In genomic region chr4:75235359-75235951, GRCh38 we compare ENCODE assay signal across 14 cellular contexts.
DNase-seq lines count a peak whose midpoint lies in the region; ATAC-seq and TF ChIP-seq lines count a peak whose summit lies in the region.
"Had no signal": no experiment of that assay in that cellular context is flagged by ENCODE, and none has a peak within 500 bp of the region (broad histone marks: within the 10 kb centered on the region; RNA-seq: fewer than 3 reads in every experiment).

No MANE protein-coding gene starts in this region.

- H3K9me3 Mint-ChIP-seq in activated naive CD8-positive, alpha-beta T cell treated with anti-CD3 and anti-CD28 coated beads, Interleukin-2, amount 50 U/mL, for 24 hours = peaks cover 6% of the 10 kb centered on the region
- H3K9me3 Mint-ChIP-seq: activated T-helper 17 cell treated with anti-CD3 and anti-CD28 coated beads, Interleukin-2, amount 50 U/mL, for 72 hours had no signal

- H3K27ac Mint-ChIP-seq in activated naive CD8-positive, alpha-beta T cell treated with anti-CD3 and anti-CD28 coated beads, Interleukin-2, amount 50 U/mL, for 24 hours = no peak overlapping the region
- H3K27ac Mint-ChIP-seq: activated T-helper 17 cell treated with anti-CD3 and anti-CD28 coated beads, Interleukin-2, amount 50 U/mL, for 72 hours had no signal

- no peak overlapping the region for H3K4me3 Mint-ChIP-seq in activated naive CD8-positive, alpha-beta T cell treated with anti-CD3 and anti-CD28 coated beads, Interleukin-2, amount 50 U/mL, for 24 hours
- H3K4me3 Mint-ChIP-seq: activated T-helper 17 cell treated with anti-CD3 and anti-CD28 coated beads, Interleukin-2, amount 50 U/mL, for 72 hours had no signal

- H3K27me3 Mint-ChIP-seq in activated naive CD8-positive, alpha-beta T cell treated with anti-CD3 and anti-CD28 coated beads, Interleukin-2, amount 50 U/mL, for 24 hours = peaks cover 1% of the 10 kb centered on the region
- H3K27me3 Mint-ChIP-seq: activated T-helper 17 cell treated with anti-CD3 and anti-CD28 coated beads, Interleukin-2, amount 50 U/mL, for 72 hours; progenitor cell of endocrine pancreas had no signal

- H3K4me1 Mint-ChIP-seq in activated naive CD8-positive, alpha-beta T cell treated with anti-CD3 and anti-CD28 coated beads, Interleukin-2, amount 50 U/mL, for 24 hours = no peaks in the 10 kb centered on the region
- H3K4me1 Mint-ChIP-seq: activated T-helper 17 cell treated with anti-CD3 and anti-CD28 coated beads, Interleukin-2, amount 50 U/mL, for 72 hours had no signal

- CTCF ChIA-PET in HEK293T (lab: Yijun Ruan, JAX) = no interaction called here

- H3K36me3 Mint-ChIP-seq in activated naive CD8-positive, alpha-beta T cell treated with anti-CD3 and anti-CD28 coated beads, Interleukin-2, amount 50 U/mL, for 24 hours (ENCODE audit: low read depth) = no peaks in the 10 kb centered on the region

- POLR2A ChIA-PET in HEK293T (lab: Yijun Ruan, JAX) = no interaction called here

- no peak for TF ChIP-seq CTCF in GM10266 (IDR thresholded peaks at IDR 0.05; ENCODE audit: control insufficient read depth, insufficient read depth, low read depth, missing control alignments)

- in situ Hi-C loops in ACHN (cut with HindIII; ENCODE audit: low pct_ligation_motif_present, low pct_unique_long_range_greater_than_20kb, low sequenced_read_pairs) = no loop called here

- DNase-seq in GM10266 (ENCODE audit: extremely low spot score) (peak; percentile 15), HEK293T (ENCODE audit: extremely low spot score) (no peak), ACHN (no peak), iPS-NIHi11 (ENCODE audit: low spot score) (no peak)
- DNase-seq in activated naive CD8-positive, alpha-beta T cell treated with anti-CD3 and anti-CD28 coated beads, Interleukin-2, amount 50 U/mL, for 24 hours = no peak
- DNase-seq: EL, foreskin fibroblast, upper lobe of left lung had no signal

- ATAC-seq in GM19351 (IDR thresholded peaks at IDR 0.05; ENCODE audit: unreplicated experiment) (peak; percentile 99), HG02763 (IDR thresholded peaks at IDR 0.05; ENCODE audit: unreplicated experiment) (peak; percentile 96), HG03460 (IDR thresholded peaks at IDR 0.05; ENCODE audit: unreplicated experiment) (peak; percentile 95)
- no peak for ATAC-seq in activated naive CD8-positive, alpha-beta T cell treated with anti-CD3 and anti-CD28 coated beads, Interleukin-2, amount 50 U/mL, for 24 hours
- ATAC-seq: A549; activated T-helper 17 cell treated with anti-CD3 and anti-CD28 coated beads, Interleukin-2, amount 50 U/mL, for 72 hours had no signal

TF ChIP-seq in HEK293T, 16 proteins besides CTCF, POLR2A, EP300 and RAD21:
- TF ChIP-seq PKNOX1 (IDR thresholded peaks at IDR 0.05) = no peak
